20 cellular contexts compared by ENCODE assay signal in the genomic region with DNA sequence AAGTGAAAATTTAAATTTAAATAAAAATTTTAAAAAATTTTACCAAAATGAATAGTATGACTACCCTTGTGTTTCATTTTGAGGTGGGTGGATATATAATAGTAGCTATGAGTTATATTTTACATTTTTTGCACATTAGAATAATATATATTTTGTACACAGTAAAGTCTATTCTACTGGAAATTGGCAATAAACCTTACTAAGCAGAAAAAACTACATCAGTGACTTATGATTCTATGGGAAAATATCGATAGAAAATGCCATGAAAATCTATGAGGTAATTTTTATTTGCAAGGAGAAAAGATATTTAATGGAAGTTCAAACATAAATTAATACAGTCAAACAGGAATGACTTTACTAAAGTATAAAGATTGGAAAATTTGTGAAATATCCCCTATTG.
"Had no signal": no experiment of that assay in that cellular context is flagged by ENCODE, and none has a peak within 500 bp of the region (broad histone marks: within the 10 kb centered on the region; RNA-seq: fewer than 3 reads in every experiment).

No MANE protein-coding gene starts in this region.

- H3K27ac ChIP-seq: coronary artery, dorsolateral prefrontal cortex, esophagus muscularis mucosa, foreskin keratinocyte, gastroesophageal sphincter, left lung, lower lobe of right lung had no signal

- ATAC-seq: foreskin keratinocyte, gastroesophageal sphincter, heart left ventricle, left cardiac atrium, left lung, left ventricle myocardium superior, lower lobe of right lung had no signal

- H3K36me3 ChIP-seq: lower lobe of right lung had no signal

- DNase-seq: dermis blood vessel endothelial cell; dorsolateral prefrontal cortex; effector CD4-positive, alpha-beta T cell; effector memory CD4-positive, alpha-beta T cell; foreskin keratinocyte; heart left ventricle; hippocampal formation; left cardiac atrium; left lung; left ventricle myocardium superior; lower lobe of right lung; mesenchymal stem cell had no signal

- H3K27me3 ChIP-seq: dorsolateral prefrontal cortex, esophagus muscularis mucosa, foreskin keratinocyte, gastroesophageal sphincter, heart left ventricle, left lung had no signal

- H3K4me3 ChIP-seq: coronary artery, esophagus muscularis mucosa, gastroesophageal sphincter, heart left ventricle, left lung, lower lobe of right lung had no signal

- FAIRE-seq: colon, endothelial cell of umbilical vein, frontal cortex, islet of Langerhans, keratinocyte had no signal

- H3K9me3 ChIP-seq: esophagus muscularis mucosa, gastroesophageal sphincter, heart left ventricle, left lung, lower lobe of right lung had no signal
